ENCODE assay signal across 23 cellular contexts in genomic region chr12:49956663-49957569, GRCh38. TPM values are rescaled to one million over a fixed set of nuclear protein-coding genes. Genes with fewer than 3 reads are reported as not detected.
"Had no signal": no experiment of that assay in that cellular context is flagged by ENCODE, and none has a peak within 500 bp of the region (broad histone marks: within the 10 kb centered on the region; RNA-seq: fewer than 3 reads in every experiment).

No MANE protein-coding gene starts in this region.

- DNase-seq: activated CD4-positive, alpha-beta memory T cell treated with anti-CD3 and anti-CD28 coated beads for 36 hours; activated CD4-positive, alpha-beta T cell treated with anti-CD3 and anti-CD28 coated beads for 4 hours; activated naive CD4-positive, alpha-beta T cell; activated naive CD8-positive, alpha-beta T cell treated with anti-CD3 and anti-CD28 coated beads, Interleukin-2, amount 10 ng/mL, durations not matched to agents 7 days and 5 days; activated T-cell treated with anti-CD3 and anti-CD28 coated beads for 4 hours; caudate nucleus; erythroblast; heart right ventricle; left colon; lower lobe of right lung; stimulated activated CD4-positive, alpha-beta T cell treated with anti-CD3 and anti-CD28 coated beads, Interleukin-12 subunit alpha, Interleukin-12 subunit beta, amount 100 ng/mL, for 4 hours; stimulated activated CD4-positive, alpha-beta T cell treated with anti-CD3 and anti-CD28 coated beads, Interleukin-1b, Interleukin-23, amount 100 ng/mL, for 48 hours; stimulated activated naive CD8-positive, alpha-beta T cell treated with anti-CD3 and anti-CD28 coated beads, Interleukin-15, Interleukin-2, amounts not matched to agents 100 U/mL and 50 U/mL, for 24 hours; substantia nigra; SW 1271 had no signal

- ATAC-seq: gastroesophageal sphincter; heart right ventricle; left colon; lower lobe of right lung; naive thymus-derived CD8-positive, alpha-beta T cell; stimulated activated naive CD8-positive, alpha-beta T cell treated with anti-CD3 and anti-CD28 coated beads, Interleukin-15, Interleukin-2, amounts not matched to agents 100 U/mL and 50 U/mL, for 24 hours had no signal

- H3K36me3 ChIP-seq: gastroesophageal sphincter, heart right ventricle, lower lobe of right lung, neutrophil, right atrium auricular region, tibial nerve had no signal

- H3K4me3 ChIP-seq: coronary artery, gastroesophageal sphincter, heart right ventricle, lower lobe of right lung, right atrium auricular region, tibial nerve had no signal

- H3K27ac ChIP-seq: coronary artery, gastroesophageal sphincter, heart right ventricle, lower lobe of right lung, neutrophil, right atrium auricular region, tibial nerve had no signal

- H3K9me3 ChIP-seq: gastroesophageal sphincter, heart right ventricle, lower lobe of right lung, neutrophil, right atrium auricular region, tibial nerve had no signal

RNA-seq across cellular contexts. Expression of gene AQP5, which starts 4.8 kb away (rescaled TPM):
- total RNA-seq: activated CD4-positive, alpha-beta memory T cell treated with anti-CD3 and anti-CD28 coated beads for 36 hours; activated naive CD8-positive, alpha-beta T cell treated with anti-CD3 and anti-CD28 coated beads, Interleukin-2, amount 10 ng/mL, durations not matched to agents 7 days and 5 days; left colon; mesenteric fat pad; naive thymus-derived CD8-positive, alpha-beta T cell; T-helper 2 cell treated with Interferon-gamma antibody and Interleukin-4, amounts not matched to agents 100 ng/mL and 5 ng/mL, for 36 hours had no signal

RNA-seq across cellular contexts. Expression of gene AQP2, which starts 6.4 kb away (rescaled TPM):
- total RNA-seq: activated CD4-positive, alpha-beta memory T cell treated with anti-CD3 and anti-CD28 coated beads for 36 hours; activated naive CD8-positive, alpha-beta T cell treated with anti-CD3 and anti-CD28 coated beads, Interleukin-2, amount 10 ng/mL, durations not matched to agents 7 days and 5 days; heart right ventricle; left colon; lower lobe of right lung; mesenteric fat pad; naive thymus-derived CD8-positive, alpha-beta T cell; T-helper 2 cell treated with Interferon-gamma antibody and Interleukin-4, amounts not matched to agents 100 ng/mL and 5 ng/mL, for 36 hours; tibial nerve had no signal

RNA-seq across cellular contexts. Expression of gene AQP6, which starts 15.8 kb away (rescaled TPM):
- total RNA-seq: activated CD4-positive, alpha-beta memory T cell treated with anti-CD3 and anti-CD28 coated beads for 36 hours; activated naive CD8-positive, alpha-beta T cell treated with anti-CD3 and anti-CD28 coated beads, Interleukin-2, amount 10 ng/mL, durations not matched to agents 7 days and 5 days; gastroesophageal sphincter; heart right ventricle; left colon; mesenteric fat pad; naive thymus-derived CD8-positive, alpha-beta T cell; T-helper 2 cell treated with Interferon-gamma antibody and Interleukin-4, amounts not matched to agents 100 ng/mL and 5 ng/mL, for 36 hours had no signal

RNA-seq across cellular contexts. Expression of gene FAIM2, which starts 53.2 kb away (rescaled TPM):
- total RNA-seq: naive thymus-derived CD8-positive, alpha-beta T cell had no signal
